ENCODE assay signal across 16 cellular contexts in genomic region chr15:101204744-101205535, GRCh38. TPM values are rescaled to one million over a fixed set of nuclear protein-coding genes. Genes with fewer than 3 reads are reported as not detected.
DNase-seq lines count a peak whose midpoint lies in the region; ATAC-seq lines count a peak whose summit lies in the region.
"Had no signal": no experiment of that assay in that cellular context is flagged by ENCODE, and none has a peak within 500 bp of the region (broad histone marks: within the 10 kb centered on the region; RNA-seq: fewer than 3 reads in every experiment).

No MANE protein-coding gene starts in this region.

- POLR2A ChIA-PET in CD4-positive, alpha-beta memory T cell (lab: Charles Lee; ENCODE audit: partially characterized antibody): interaction anchor here (1.2 kb wide), 1 partner anchor 47 kb away, joined by 4 read pairs; the partner anchor contains the start of gene CHSY1
- POLR2A ChIA-PET in activated naive CD8-positive, alpha-beta T cell treated with anti-CD3 and anti-CD28 coated beads, Interleukin-2, amount 10 ng/mL, durations not matched to agents 7 days and 5 days (lab: Charles Lee): interaction anchor here (0.7 to 1.4 kb wide), 5 partner anchors 10 to 47 kb away, joined by 3 to 7 read pairs (median 4); no protein-coding TSS in a partner anchor
- POLR2A ChIA-PET in naive thymus-derived CD4-positive, alpha-beta T cell (lab: Charles Lee): interaction anchor here (0.6 to 1.6 kb wide), 4 partner anchors 9 to 133 kb away, joined by 3 to 6 read pairs (median 3); no protein-coding TSS in a partner anchor

- peak overlapping the region in 2 of 7 donors; percentile 75 to 76 for H3K27ac Mint-ChIP-seq in CD4-positive, alpha-beta memory T cell
- H3K27ac Mint-ChIP-seq in activated naive CD8-positive, alpha-beta T cell treated with anti-CD3 and anti-CD28 coated beads, Interleukin-2, amount 10 ng/mL, durations not matched to agents 7 days and 5 days: peak overlapping the region; percentile 77
- peak overlapping the region in 2 of 9 donors; percentile 82 to 90 for H3K27ac Mint-ChIP-seq in naive thymus-derived CD4-positive, alpha-beta T cell
- H3K27ac Mint-ChIP-seq: neural progenitor cell had no signal

- CTCF ChIA-PET in CD4-positive, alpha-beta memory T cell (lab: Charles Lee; ENCODE audit: partially characterized antibody): interaction anchor here (0.7 to 2.0 kb wide), 7 partner anchors 12 to 196 kb away, joined by 3 to 6 read pairs (median 3); no protein-coding TSS in a partner anchor
- CTCF ChIA-PET in naive thymus-derived CD4-positive, alpha-beta T cell (lab: Charles Lee): interaction anchor here (0.6 to 0.7 kb wide), 3 partner anchors 8 to 1347 kb away, joined by 3 to 4 read pairs (median 3); no protein-coding TSS in a partner anchor

- peaks cover 47% of the 10 kb centered on the region for H3K4me1 ChIP-seq in CD4-positive, alpha-beta memory T cell (ENCODE audit: insufficient read depth, low read length)
- H3K4me1 ChIP-seq in naive thymus-derived CD4-positive, alpha-beta T cell (ENCODE audit: control insufficient read depth in 2 of 2, insufficient read depth in 2 of 2, low read length in 2 of 2): peaks cover 9 to 13% of the 10 kb centered on the region in 2 donors
- peaks cover 1 to 7% of the 10 kb centered on the region in 2 donors for H3K4me1 ChIP-seq in aorta (ENCODE audit: control insufficient read depth in 1 of 2, insufficient read depth in 2 of 2, low read length in 2 of 2)

- no peaks in the 10 kb centered on the region for H3K9me3 Mint-ChIP-seq in CD4-positive, alpha-beta memory T cell
- no peaks in the 10 kb centered on the region for H3K9me3 Mint-ChIP-seq in activated naive CD8-positive, alpha-beta T cell treated with anti-CD3 and anti-CD28 coated beads, Interleukin-2, amount 10 ng/mL, durations not matched to agents 7 days and 5 days
- no peaks in the 10 kb centered on the region for H3K9me3 Mint-ChIP-seq in naive thymus-derived CD4-positive, alpha-beta T cell
- H3K9me3 Mint-ChIP-seq: neural progenitor cell had no signal

- H3K36me3 Mint-ChIP-seq in CD4-positive, alpha-beta memory T cell: no peaks in the 10 kb centered on the region
- peaks cover 15% of the 10 kb centered on the region for H3K36me3 Mint-ChIP-seq in activated naive CD8-positive, alpha-beta T cell treated with anti-CD3 and anti-CD28 coated beads, Interleukin-2, amount 10 ng/mL, durations not matched to agents 7 days and 5 days
- H3K36me3 Mint-ChIP-seq in naive thymus-derived CD4-positive, alpha-beta T cell: peaks cover 0 to 12% (median 4%) of the 10 kb centered on the region in 5 donors

- peaks cover 48 to 81% (median 68%) of the 10 kb centered on the region in 4 donors for H3K4me1 Mint-ChIP-seq in CD4-positive, alpha-beta memory T cell
- peaks cover 72% of the 10 kb centered on the region for H3K4me1 Mint-ChIP-seq in activated naive CD8-positive, alpha-beta T cell treated with anti-CD3 and anti-CD28 coated beads, Interleukin-2, amount 10 ng/mL, durations not matched to agents 7 days and 5 days
- H3K4me1 Mint-ChIP-seq in naive thymus-derived CD4-positive, alpha-beta T cell: peaks cover 49 to 88% (median 86%) of the 10 kb centered on the region in 7 donors

- intact Hi-C loops in CD4-positive, alpha-beta memory T cell (cut with micrococcal nuclease): loop anchor here (5.0 kb wide), 1 partner anchor 37 kb away; no protein-coding TSS in a partner anchor
- intact Hi-C loops in naive thymus-derived CD4-positive, alpha-beta T cell (cut with micrococcal nuclease): loop anchor here (5.0 kb wide), 3 partner anchors 37 to 608 kb away; no protein-coding TSS in a partner anchor
- intact Hi-C loops in aorta (cut with DNase I): loop anchor here in 1 of 2 donors (5.0 kb wide), 1 partner anchor 42 kb away; no protein-coding TSS in a partner anchor

- no peak for DNase-seq in CD4-positive, alpha-beta memory T cell
- peak; percentile 51 for DNase-seq in MG63
- no peak for DNase-seq in activated naive CD8-positive, alpha-beta T cell treated with anti-CD3 and anti-CD28 coated beads, Interleukin-2, amount 10 ng/mL, durations not matched to agents 7 days and 5 days
- no peak for DNase-seq in naive thymus-derived CD4-positive, alpha-beta T cell
- no peak for DNase-seq in aorta
- no peak for DNase-seq in kidney glomerular epithelial cell (lab: John Stamatoyannopoulos, UW)
- DNase-seq: effector CD8-positive, alpha-beta T cell; GOT3; heart left ventricle; left ventricle myocardium superior; NCI-H1092 treated with DMSO at 0.1 percent for 48 hours; NCI-H524 had no signal

- WGBS in aorta, 2 donors: 49 to 63% methylated on average over 5 of the region's 5 CpGs

- no peaks in the 10 kb centered on the region for H3K27me3 Mint-ChIP-seq in CD4-positive, alpha-beta memory T cell
- H3K27me3 Mint-ChIP-seq in activated naive CD8-positive, alpha-beta T cell treated with anti-CD3 and anti-CD28 coated beads, Interleukin-2, amount 10 ng/mL, durations not matched to agents 7 days and 5 days: no peaks in the 10 kb centered on the region
- no peaks in the 10 kb centered on the region for H3K27me3 Mint-ChIP-seq in naive thymus-derived CD4-positive, alpha-beta T cell

- H3K9me3 ChIP-seq in CD4-positive, alpha-beta memory T cell (ENCODE audit: control insufficient read depth in 1 of 2, low read length in 2 of 2): no peaks in the 10 kb centered on the region
- H3K9me3 ChIP-seq in MG63: no peaks in the 10 kb centered on the region
- no peaks in the 10 kb centered on the region for H3K9me3 ChIP-seq in naive thymus-derived CD4-positive, alpha-beta T cell (ENCODE audit: control insufficient read depth in 2 of 3, low read length in 3 of 3)
- no peaks in the 10 kb centered on the region for H3K9me3 ChIP-seq in aorta (ENCODE audit: control insufficient read depth, low read length)
- H3K9me3 ChIP-seq: heart left ventricle, tibial nerve had no signal

- ATAC-seq in activated naive CD8-positive, alpha-beta T cell treated with anti-CD3 and anti-CD28 coated beads, Interleukin-2, amount 10 ng/mL, durations not matched to agents 7 days and 5 days (ENCODE audit: low read depth): no peak
- no peak for ATAC-seq in naive thymus-derived CD4-positive, alpha-beta T cell
- no peak for ATAC-seq in aorta (ENCODE audit: low FRiP score)
- ATAC-seq in HG03135 (IDR thresholded peaks at IDR 0.05; ENCODE audit: unreplicated experiment): no peak
- no peak for ATAC-seq in GM21515 (IDR thresholded peaks at IDR 0.05; ENCODE audit: unreplicated experiment)
- ATAC-seq: heart left ventricle, left ventricle myocardium superior had no signal

- H3K27me3 ChIP-seq in CD4-positive, alpha-beta memory T cell (ENCODE audit: insufficient read depth, low read length): no peaks in the 10 kb centered on the region
- H3K27me3 ChIP-seq in MG63 (no peaks in the 10 kb centered on the region), aorta (ENCODE audit: control insufficient read depth in 1 of 2, insufficient read depth in 2 of 2, low read length in 1 of 2) (no peaks in the 10 kb centered on the region)
- no peaks in the 10 kb centered on the region for H3K27me3 ChIP-seq in naive thymus-derived CD4-positive, alpha-beta T cell (ENCODE audit: control insufficient read depth in 2 of 2, insufficient read depth in 2 of 2, low read length in 2 of 2)
- H3K27me3 ChIP-seq: heart left ventricle, neural progenitor cell, tibial nerve had no signal

- peak overlapping the region in 6 of 8 donors; percentile 8 to 86 (median 81) for H3K4me3 Mint-ChIP-seq in CD4-positive, alpha-beta memory T cell
- H3K4me3 Mint-ChIP-seq in activated naive CD8-positive, alpha-beta T cell treated with anti-CD3 and anti-CD28 coated beads, Interleukin-2, amount 10 ng/mL, durations not matched to agents 7 days and 5 days: peak overlapping the region; percentile 74
- H3K4me3 Mint-ChIP-seq in naive thymus-derived CD4-positive, alpha-beta T cell: peak overlapping the region in 9 of 10 donors; percentile 59 to 88 (median 83)
- H3K4me3 Mint-ChIP-seq: neural progenitor cell had no signal

- no peak overlapping the region for H3K4me3 ChIP-seq in CD4-positive, alpha-beta memory T cell (ENCODE audit: low read length in 2 of 2)
- H3K4me3 ChIP-seq in MG63 (no peak overlapping the region), aorta (ENCODE audit: low read length in 2 of 2) (no peak overlapping the region)
- H3K4me3 ChIP-seq in naive thymus-derived CD4-positive, alpha-beta T cell (ENCODE audit: low read length): no peak overlapping the region
- H3K4me3 ChIP-seq: heart left ventricle, neural progenitor cell, tibial nerve had no signal

- no peak overlapping the region for H3K27ac ChIP-seq in CD4-positive, alpha-beta memory T cell (ENCODE audit: low read depth, low read length)
- no peak overlapping the region for H3K27ac ChIP-seq in naive thymus-derived CD4-positive, alpha-beta T cell (ENCODE audit: low read depth, low read length)
- H3K27ac ChIP-seq in aorta (ENCODE audit: low read depth in 1 of 2, low read length in 2 of 2): no peak overlapping the region
- H3K27ac ChIP-seq: neural progenitor cell had no signal

- H3K36me3 ChIP-seq in CD4-positive, alpha-beta memory T cell (ENCODE audit: insufficient read depth, low read length): no peaks in the 10 kb centered on the region
- H3K36me3 ChIP-seq in MG63 (no peaks in the 10 kb centered on the region; the same call in 1 of the 2 replicates), aorta (ENCODE audit: control insufficient read depth in 1 of 2, insufficient read depth in 2 of 2, low read length in 1 of 2) (no peaks in the 10 kb centered on the region)
- H3K36me3 ChIP-seq in naive thymus-derived CD4-positive, alpha-beta T cell (ENCODE audit: control insufficient read depth in 2 of 3, insufficient read depth in 3 of 3, low read length in 3 of 3): no peaks in the 10 kb centered on the region
- H3K36me3 ChIP-seq: heart left ventricle, neural progenitor cell, tibial nerve had no signal

RNA-seq across cellular contexts. Expression of gene CHSY1, which starts 46.9 kb away (rescaled TPM):
- total RNA-seq in CD4-positive, alpha-beta memory T cell: 10 to 100 TPM; 11.1 to 11.9 TPM
- polyA plus RNA-seq in CD4-positive, alpha-beta memory T cell: 1 to 10 TPM in 1 of 2 donors, under 1 TPM in 1; 0.64 to 2.7 TPM
- 9.5 and 11.0 TPM in 2 replicates for total RNA-seq in MG63 (2014; rRNA removed; shearing (Covaris generic); ENCODE audit: low replicate concordance)
- total RNA-seq in activated naive CD8-positive, alpha-beta T cell treated with anti-CD3 and anti-CD28 coated beads, Interleukin-2, amount 10 ng/mL, durations not matched to agents 7 days and 5 days: 10 to 100 TPM; 37.0 to 37.8 TPM
- 10 to 100 TPM in 3 of 5 experiments, 1 to 10 TPM in 2; 8.9 to 47.0 (median 10.8) TPM for total RNA-seq in naive thymus-derived CD4-positive, alpha-beta T cell
- 1 to 10 TPM in 1 of 2 donors, under 1 TPM in 1; 0.78 to 1.2 TPM for polyA plus RNA-seq in naive thymus-derived CD4-positive, alpha-beta T cell
- total RNA-seq in aorta: 10 to 100 TPM; 65.4 to 78.4 TPM
- polyA plus RNA-seq in aorta: 10 to 100 TPM; 10.8 to 34.2 TPM
